In genomic region chr5:119274767-119275130, GRCh38 we compare ENCODE assay signal across 9 cellular contexts.
A peak's percentile ranks its signal among the peaks of the same experiment; 100 is the strongest.
DNase-seq lines count a peak whose midpoint lies in the region; ATAC-seq, FAIRE-seq and TF ChIP-seq lines count a peak whose summit lies in the region.
"Had no signal": no experiment of that assay in that cellular context is flagged by ENCODE, and none has a peak within 500 bp of the region (broad histone marks: within the 10 kb centered on the region; RNA-seq: fewer than 3 reads in every experiment).

No MANE protein-coding gene starts in this region.

- H3K4me1 Mint-ChIP-seq in CD8-positive, alpha-beta T cell (ENCODE audit: low read depth), result peaks cover 96% of the 10 kb centered on the region
- H3K4me1 Mint-ChIP-seq in effector memory CD8-positive, alpha-beta T cell (ENCODE audit: low read depth in 2 of 2), result peaks cover 69 to 90% of the 10 kb centered on the region in 2 donors

- no peak for FAIRE-seq in small intestine (lab: Jason Lieb, UNC)
- FAIRE-seq: K562 had no signal

- ATAC-seq in CD8-positive, alpha-beta T cell, result peak; percentile 52
- ATAC-seq in GM21619 (IDR thresholded peaks at IDR 0.05; ENCODE audit: unreplicated experiment), result peak; percentile 54
- peak; percentile 25 for ATAC-seq in effector memory CD8-positive, alpha-beta T cell (replicated peaks)
- ATAC-seq: K562 had no signal

- H3K9me3 Mint-ChIP-seq in CD8-positive, alpha-beta T cell, result no peaks in the 10 kb centered on the region
- H3K9me3 Mint-ChIP-seq in effector memory CD8-positive, alpha-beta T cell, result peaks cover 0 to 2% of the 10 kb centered on the region in 2 donors

- DNase-seq in CD8-positive, alpha-beta T cell, result peak in 2 of 7 experiments; percentile 30 to 32
- DNase-seq in NB4 (ENCODE audit: low read depth), result peak; percentile 71
- no peak for DNase-seq in effector memory CD8-positive, alpha-beta T cell
- DNase-seq in small intestine, result no peak
- no peak for DNase-seq in ecto neural progenitor cell (ENCODE audit: low spot score)
- DNase-seq in NCI-H1417 (lab: John Stamatoyannopoulos, UW), result no peak

- peak overlapping the region; percentile 100 for H3K4me3 Mint-ChIP-seq in CD8-positive, alpha-beta T cell
- H3K4me3 Mint-ChIP-seq in effector memory CD8-positive, alpha-beta T cell, result peak overlapping the region; percentile 98 to 99

- no peaks in the 10 kb centered on the region for H3K36me3 ChIP-seq in CD8-positive, alpha-beta T cell (ENCODE audit: insufficient read depth, low read length)
- peaks cover 0 to 4% (median 0%) of the 10 kb centered on the region in 5 donors for H3K36me3 ChIP-seq in subcutaneous abdominal adipose tissue (ENCODE audit: control insufficient read depth in 5 of 5, insufficient read depth in 5 of 5, low read length in 5 of 5)
- no peaks in the 10 kb centered on the region for H3K36me3 ChIP-seq in small intestine (ENCODE audit: control insufficient read depth in 2 of 2, insufficient read depth in 2 of 2, low read length in 2 of 2)

- no peaks in the 10 kb centered on the region for H3K27me3 Mint-ChIP-seq in CD8-positive, alpha-beta T cell (ENCODE audit: low read depth)
- no peaks in the 10 kb centered on the region for H3K27me3 Mint-ChIP-seq in effector memory CD8-positive, alpha-beta T cell

- peak overlapping the region; percentile 96 for H3K4me3 ChIP-seq in CD8-positive, alpha-beta T cell (ENCODE audit: low read depth, low read length)
- peak overlapping the region; percentile 99 for H3K4me3 ChIP-seq in NB4 (ENCODE audit: low read depth, low read length)
- H3K4me3 ChIP-seq in subcutaneous abdominal adipose tissue (ENCODE audit: low read depth in 1 of 5, low read length in 5 of 5), result no peak overlapping the region
- no peak overlapping the region for H3K4me3 ChIP-seq in small intestine (ENCODE audit: low read depth in 1 of 2, low read length in 2 of 2)
- H3K4me3 ChIP-seq: K562 had no signal

- peaks cover 85% of the 10 kb centered on the region for H3K4me1 ChIP-seq in CD8-positive, alpha-beta T cell (ENCODE audit: insufficient read depth, low read length)
- H3K4me1 ChIP-seq in subcutaneous abdominal adipose tissue (ENCODE audit: control insufficient read depth in 5 of 5, insufficient read depth in 5 of 5, low read length in 5 of 5) (peaks cover 0 to 63% (median 51%) of the 10 kb centered on the region in 5 donors), small intestine (ENCODE audit: control insufficient read depth in 2 of 2, insufficient read depth in 1 of 2, low read depth in 1 of 2, low read length in 1 of 2) (peaks cover 2 to 21% of the 10 kb centered on the region in 2 donors)

- H3K9ac ChIP-seq in subcutaneous abdominal adipose tissue (ENCODE audit: low read length in 5 of 5), result peak overlapping the region in 2 of 5 donors; percentile 14 to 25

- H3K27me3 ChIP-seq in CD8-positive, alpha-beta T cell (ENCODE audit: insufficient read depth, low read length), result no peaks in the 10 kb centered on the region
- H3K27me3 ChIP-seq in subcutaneous abdominal adipose tissue (ENCODE audit: control insufficient read depth in 5 of 5, insufficient read depth in 4 of 5, low read length in 5 of 5), result no peaks in the 10 kb centered on the region
- H3K27me3 ChIP-seq in small intestine (ENCODE audit: control insufficient read depth in 2 of 2, insufficient read depth in 2 of 2, low read length in 2 of 2), result no peaks in the 10 kb centered on the region

- no peak for TF ChIP-seq CTCF in CD8-positive, alpha-beta T cell (IDR thresholded peaks at IDR 0.05)
- no peak for TF ChIP-seq CTCF in NB4 (IDR thresholded peaks at IDR 0.05; ENCODE audit: low read depth, low read length)

- TF ChIP-seq POLR2A in NB4 (IDR thresholded peaks at IDR 0.05; ENCODE audit: extremely low read depth, insufficient read length), result no peak

- peaks cover 23% of the 10 kb centered on the region for H3K36me3 Mint-ChIP-seq in CD8-positive, alpha-beta T cell
- H3K36me3 Mint-ChIP-seq in effector memory CD8-positive, alpha-beta T cell (ENCODE audit: insufficient read depth), result peaks cover 21% of the 10 kb centered on the region

- peak overlapping the region; percentile 20 for H3K27ac ChIP-seq in CD8-positive, alpha-beta T cell (ENCODE audit: low read depth, low read length)
- H3K27ac ChIP-seq in subcutaneous abdominal adipose tissue (ENCODE audit: low read depth, low read length), result peak overlapping the region; percentile 92
- H3K27ac ChIP-seq in small intestine (ENCODE audit: low read depth in 1 of 2, low read length in 1 of 2), result peak overlapping the region in 1 of 2 donors; percentile 39

- no peaks in the 10 kb centered on the region for H3K9me3 ChIP-seq in CD8-positive, alpha-beta T cell (ENCODE audit: low read length)
- H3K9me3 ChIP-seq in subcutaneous abdominal adipose tissue (ENCODE audit: control insufficient read depth in 5 of 5, low read length in 5 of 5), result no peaks in the 10 kb centered on the region
- no peaks in the 10 kb centered on the region for H3K9me3 ChIP-seq in small intestine (ENCODE audit: control insufficient read depth, low read depth)

- H3K27ac Mint-ChIP-seq in CD8-positive, alpha-beta T cell, result peak overlapping the region; percentile 97
- peak overlapping the region; percentile 94 to 100 for H3K27ac Mint-ChIP-seq in effector memory CD8-positive, alpha-beta T cell

- CTCF ChIA-PET in CD8-positive, alpha-beta T cell (lab: Charles Lee), result interaction anchor here (1.3 to 5.9 kb wide), 6 partner anchors 11 to 137 kb away, joined by 3 to 34 read pairs (median 6); partner anchors contain the start of gene TNFAIP8

- intact Hi-C loops in CD8-positive, alpha-beta T cell (cut with DNase I, micrococcal nuclease), result loop anchor here in 1 of 2 experiments (2.0 kb wide), 1 partner anchor 28 kb away; no protein-coding TSS in a partner anchor

- POLR2A ChIA-PET in CD8-positive, alpha-beta T cell (lab: Charles Lee), result interaction anchor here (0.6 to 2.9 kb wide), 7 partner anchors 9 to 81 kb away, joined by 3 to 14 read pairs (median 3); partner anchors contain the start of gene TNFAIP8

Comparison
In these comparisons a context has a peak if more than half of its experiments do, and no peak if none do; other contexts are left out.
1. H3K4me3 ChIP-seq: peak in CD8-positive, alpha-beta T cell (single experiment) and NB4 (single experiment); none in subcutaneous abdominal adipose tissue (0 of 5) and small intestine (0 of 2).
2. Peak in every context shown above with its lines, with median percentiles within 50 percentile points of each other: ATAC-seq.